Comparison of ENCODE assay signal across 1 cellular context in genomic region chr17:80096531-80097306, GRCh38.
TF ChIP-seq lines count a peak whose summit lies in the region.

No MANE protein-coding gene starts in this region.

TF ChIP-seq in GM23338, 12 proteins besides CTCF, POLR2A, EP300 and RAD21 (continued from another document):
- no peak for TF ChIP-seq ZNF462 (CRISPR knock-in tag; IDR thresholded peaks at IDR 0.05)
- TF ChIP-seq STAT1 (IDR thresholded peaks at IDR 0.05; ENCODE audit: unreplicated experiment) = no peak
- TF ChIP-seq ETS1 (IDR thresholded peaks at IDR 0.05) = no peak
- no peak for TF ChIP-seq ZNF331 (CRISPR knock-in tag; IDR thresholded peaks at IDR 0.05; ENCODE audit: low read depth)
- TF ChIP-seq JUNB (IDR thresholded peaks at IDR 0.05; ENCODE audit: unreplicated experiment) = no peak
- TF ChIP-seq EZH2 (IDR thresholded peaks at IDR 0.05; ENCODE audit: low read depth, unreplicated experiment) = no peak
- TF ChIP-seq REST (IDR thresholded peaks at IDR 0.05; ENCODE audit: unreplicated experiment) = no peak
TF ChIP-seq in GM23338: peak in this region for 0.
